8 cellular contexts compared by ENCODE assay signal in genomic region chr9:18393340-18394130, GRCh38.
DNase-seq lines count a peak whose midpoint lies in the region; ATAC-seq and TF ChIP-seq lines count a peak whose summit lies in the region.

No MANE protein-coding gene starts in this region.

- no peaks in the 10 kb centered on the region for H3K36me3 ChIP-seq in muscle layer of colon (ENCODE audit: insufficient read depth, low read length)

- H3K4me3 ChIP-seq in muscle layer of colon (ENCODE audit: low read depth in 1 of 2, low read length in 2 of 2) = no peak overlapping the region

- H3K27me3 ChIP-seq in muscle layer of colon (ENCODE audit: control insufficient read depth in 1 of 2, insufficient read depth in 2 of 2, low read length in 2 of 2) = no peaks in the 10 kb centered on the region

- ATAC-seq in HG03521 (IDR thresholded peaks at IDR 0.05; ENCODE audit: unreplicated experiment) = no peak

- no peaks in the 10 kb centered on the region for H3K9me3 Mint-ChIP-seq in endothelial cell (ENCODE audit: unreplicated experiment)

- peaks cover 12% of the 10 kb centered on the region for H3K4me1 Mint-ChIP-seq in endothelial cell (ENCODE audit: unreplicated experiment)

- in situ Hi-C loops in GM13977 (cut with MboI; ENCODE audit: low pct_unique_long_range_greater_than_20kb, low sequenced_read_pairs, unreplicated experiment) = no loop called here

- H3K4me1 ChIP-seq in muscle layer of colon (ENCODE audit: insufficient read depth, low read length) = peaks cover 35% of the 10 kb centered on the region

- no peaks in the 10 kb centered on the region for H3K9me3 ChIP-seq in muscle layer of colon (ENCODE audit: low read length)

- no peak overlapping the region for H3K9ac ChIP-seq in muscle layer of colon (ENCODE audit: low read length)

- no peak overlapping the region for H3K4me3 Mint-ChIP-seq in endothelial cell (ENCODE audit: unreplicated experiment)

- TF ChIP-seq CTCF in GM13977 (IDR thresholded peaks at IDR 0.05; ENCODE audit: extremely low read depth, insufficient read depth, missing control alignments) (no peak), endothelial cell (IDR thresholded peaks at IDR 0.05; ENCODE audit: unreplicated experiment) (no peak)

- no peak overlapping the region for H3K27ac Mint-ChIP-seq in endothelial cell (ENCODE audit: unreplicated experiment)

- peak; percentile 84 for DNase-seq in GM04504 (ENCODE audit: low read depth)
- peak; percentile 98 for DNase-seq in NCI-H2196 treated with DMSO at 0.1 percent for 48 hours (lab: John Stamatoyannopoulos, UW; ENCODE audit: unreplicated experiment)
- peak; percentile 98 for DNase-seq in dermis blood vessel endothelial cell
- DNase-seq in GM13977 (ENCODE audit: low spot score) = no peak
- DNase-seq in endothelial cell (ENCODE audit: low spot score) = no peak
- no peak for DNase-seq in OCI-M2 (lab: John Stamatoyannopoulos, UW; ENCODE audit: unreplicated experiment)

- H3K36me3 Mint-ChIP-seq in endothelial cell (ENCODE audit: low read depth, unreplicated experiment) = no peaks in the 10 kb centered on the region

- H3K27me3 Mint-ChIP-seq in endothelial cell (ENCODE audit: unreplicated experiment) = no peaks in the 10 kb centered on the region

- H3K27ac ChIP-seq in muscle layer of colon (ENCODE audit: low read depth, low read length) = peak overlapping the region; percentile 60

Comparison
In these comparisons a context has a peak if more than half of its experiments do, and no peak if none do; other contexts are left out.
1. DNase-seq: peak in GM04504 (single experiment), NCI-H2196 treated with DMSO at 0.1 percent for 48 hours (single experiment) and dermis blood vessel endothelial cell (single experiment); none in GM13977 (single experiment), endothelial cell (single experiment) and OCI-M2 (single experiment).